ENCODE assay signal across 1 cellular context in the genomic region with DNA sequence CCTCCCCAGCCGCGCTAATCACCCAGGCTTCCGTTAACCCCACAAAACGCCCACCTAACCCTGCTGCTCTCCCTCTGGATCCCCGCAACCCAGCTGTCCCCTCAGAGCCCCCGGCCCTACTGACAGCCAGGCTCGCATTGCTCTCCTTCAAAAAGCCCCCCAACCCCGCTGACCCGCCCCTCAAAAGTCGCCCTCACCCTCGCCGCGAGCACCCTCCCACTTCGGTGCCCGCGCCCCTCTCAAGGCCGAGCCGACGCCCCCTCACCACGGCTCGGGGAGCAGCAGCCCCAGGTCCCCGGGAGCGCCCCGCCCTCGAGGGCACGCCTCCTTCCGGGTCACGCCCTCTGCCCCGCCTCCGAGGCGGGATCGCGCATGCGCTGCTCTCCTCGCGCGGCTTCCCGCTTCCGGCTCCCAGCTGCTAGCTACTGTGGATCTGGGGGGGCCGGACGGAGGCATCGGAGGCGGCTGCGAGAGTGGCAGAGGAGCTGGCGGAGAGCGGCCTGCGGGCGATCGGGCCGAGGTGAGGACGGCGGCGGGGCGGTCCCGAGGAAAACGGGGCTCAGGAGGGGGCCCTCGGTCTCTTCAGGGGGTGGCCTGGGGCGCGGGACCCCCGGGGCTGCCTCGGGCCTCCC.
TF ChIP-seq lines count a peak whose summit lies in the region.

No MANE protein-coding gene starts in this region.

TF ChIP-seq in HepG2, 621 proteins besides CTCF, POLR2A, EP300 and RAD21 (continued from another document and continues in another):
- no peak for TF ChIP-seq ZNF577 (CRISPR knock-in tag; IDR thresholded peaks at IDR 0.05; ENCODE audit: borderline replicate concordance, low read depth)
- no peak for TF ChIP-seq ZNF850 (CRISPR knock-in tag; conservative IDR thresholded peaks at IDR 0.05)
- no peak for TF ChIP-seq ZNF768 (CRISPR knock-in tag; IDR thresholded peaks at IDR 0.05)
- no peak for TF ChIP-seq CREB1 (IDR thresholded peaks at IDR 0.05)
- TF ChIP-seq CREB1 (CRISPR knock-in tag; IDR thresholded peaks at IDR 0.05), result no peak
- TF ChIP-seq, protein P1, sequence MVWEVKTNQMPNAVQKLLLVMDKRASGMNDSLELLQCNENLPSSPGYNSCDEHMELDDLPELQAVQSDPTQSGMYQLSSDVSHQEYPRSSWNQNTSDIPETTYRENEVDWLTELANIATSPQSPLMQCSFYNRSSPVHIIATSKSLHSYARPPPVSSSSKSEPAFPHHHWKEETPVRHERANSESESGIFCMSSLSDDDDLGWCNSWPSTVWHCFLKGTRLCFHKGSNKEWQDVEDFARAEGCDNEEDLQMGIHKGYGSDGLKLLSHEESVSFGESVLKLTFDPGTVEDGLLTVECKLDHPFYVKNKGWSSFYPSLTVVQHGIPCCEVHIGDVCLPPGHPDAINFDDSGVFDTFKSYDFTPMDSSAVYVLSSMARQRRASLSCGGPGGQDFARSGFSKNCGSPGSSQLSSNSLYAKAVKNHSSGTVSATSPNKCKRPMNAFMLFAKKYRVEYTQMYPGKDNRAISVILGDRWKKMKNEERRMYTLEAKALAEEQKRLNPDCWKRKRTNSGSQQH (CRISPR knock-in tag; IDR thresholded peaks at IDR 0.05; ENCODE audit: low read depth), result peak; percentile 59; the same call in 1 of the 2 replicates
- TF ChIP-seq, protein P2, sequence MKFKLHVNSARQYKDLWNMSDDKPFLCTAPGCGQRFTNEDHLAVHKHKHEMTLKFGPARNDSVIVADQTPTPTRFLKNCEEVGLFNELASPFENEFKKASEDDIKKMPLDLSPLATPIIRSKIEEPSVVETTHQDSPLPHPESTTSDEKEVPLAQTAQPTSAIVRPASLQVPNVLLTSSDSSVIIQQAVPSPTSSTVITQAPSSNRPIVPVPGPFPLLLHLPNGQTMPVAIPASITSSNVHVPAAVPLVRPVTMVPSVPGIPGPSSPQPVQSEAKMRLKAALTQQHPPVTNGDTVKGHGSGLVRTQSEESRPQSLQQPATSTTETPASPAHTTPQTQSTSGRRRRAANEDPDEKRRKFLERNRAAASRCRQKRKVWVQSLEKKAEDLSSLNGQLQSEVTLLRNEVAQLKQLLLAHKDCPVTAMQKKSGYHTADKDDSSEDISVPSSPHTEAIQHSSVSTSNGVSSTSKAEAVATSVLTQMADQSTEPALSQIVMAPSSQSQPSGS (CRISPR knock-in tag; IDR thresholded peaks at IDR 0.05), result no peak
- TF ChIP-seq CHD2 (IDR thresholded peaks at IDR 0.05; ENCODE audit: low read depth, low read length), result no peak
- no peak for TF ChIP-seq ZNF383 (CRISPR knock-in tag; IDR thresholded peaks at IDR 0.05; ENCODE audit: borderline replicate concordance)
- no peak; the same call in 1 of the 2 replicates for TF ChIP-seq MTA1 (CRISPR knock-in tag; IDR thresholded peaks at IDR 0.05; ENCODE audit: borderline replicate concordance)
- TF ChIP-seq FOXK2 (IDR thresholded peaks at IDR 0.05), result no peak
- TF ChIP-seq SATB2 (CRISPR knock-in tag; IDR thresholded peaks at IDR 0.05), result no peak
- no peak for TF ChIP-seq NR2F2 (IDR thresholded peaks at IDR 0.05; ENCODE audit: borderline replicate concordance, low read depth)
- no peak for TF ChIP-seq RORA (CRISPR knock-in tag; IDR thresholded peaks at IDR 0.05)
- TF ChIP-seq NFYB (CRISPR knock-in tag; IDR thresholded peaks at IDR 0.05), result no peak
- TF ChIP-seq ZFX (CRISPR knock-in tag; IDR thresholded peaks at IDR 0.05; ENCODE audit: low read depth), result peak; percentile 80
- TF ChIP-seq ZBTB7A (CRISPR knock-in tag; IDR thresholded peaks at IDR 0.05), result peak; percentile 41; the same call in 1 of the 2 replicates
- TF ChIP-seq FOXO1 (CRISPR knock-in tag; IDR thresholded peaks at IDR 0.05), result no peak; the same call in 1 of the 2 replicates
- no peak for TF ChIP-seq ZNF737 (CRISPR knock-in tag; IDR thresholded peaks at IDR 0.05; ENCODE audit: borderline replicate concordance)
- TF ChIP-seq, protein P3, sequence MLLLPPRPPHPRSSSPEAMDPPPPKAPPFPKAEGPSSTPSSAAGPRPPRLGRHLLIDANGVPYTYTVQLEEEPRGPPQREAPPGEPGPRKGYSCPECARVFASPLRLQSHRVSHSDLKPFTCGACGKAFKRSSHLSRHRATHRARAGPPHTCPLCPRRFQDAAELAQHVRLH (CRISPR knock-in tag; IDR thresholded peaks at IDR 0.05; ENCODE audit: borderline replicate concordance, low read depth), result no peak; the same call in 1 of the 2 replicates
- TF ChIP-seq NFRKB (IDR thresholded peaks at IDR 0.05), result no peak
- TF ChIP-seq ZBTB21 (CRISPR knock-in tag; IDR thresholded peaks at IDR 0.05), result no peak
- TF ChIP-seq FOSL1 (CRISPR knock-in tag; IDR thresholded peaks at IDR 0.05; ENCODE audit: borderline replicate concordance), result no peak
- TF ChIP-seq, protein P4, sequence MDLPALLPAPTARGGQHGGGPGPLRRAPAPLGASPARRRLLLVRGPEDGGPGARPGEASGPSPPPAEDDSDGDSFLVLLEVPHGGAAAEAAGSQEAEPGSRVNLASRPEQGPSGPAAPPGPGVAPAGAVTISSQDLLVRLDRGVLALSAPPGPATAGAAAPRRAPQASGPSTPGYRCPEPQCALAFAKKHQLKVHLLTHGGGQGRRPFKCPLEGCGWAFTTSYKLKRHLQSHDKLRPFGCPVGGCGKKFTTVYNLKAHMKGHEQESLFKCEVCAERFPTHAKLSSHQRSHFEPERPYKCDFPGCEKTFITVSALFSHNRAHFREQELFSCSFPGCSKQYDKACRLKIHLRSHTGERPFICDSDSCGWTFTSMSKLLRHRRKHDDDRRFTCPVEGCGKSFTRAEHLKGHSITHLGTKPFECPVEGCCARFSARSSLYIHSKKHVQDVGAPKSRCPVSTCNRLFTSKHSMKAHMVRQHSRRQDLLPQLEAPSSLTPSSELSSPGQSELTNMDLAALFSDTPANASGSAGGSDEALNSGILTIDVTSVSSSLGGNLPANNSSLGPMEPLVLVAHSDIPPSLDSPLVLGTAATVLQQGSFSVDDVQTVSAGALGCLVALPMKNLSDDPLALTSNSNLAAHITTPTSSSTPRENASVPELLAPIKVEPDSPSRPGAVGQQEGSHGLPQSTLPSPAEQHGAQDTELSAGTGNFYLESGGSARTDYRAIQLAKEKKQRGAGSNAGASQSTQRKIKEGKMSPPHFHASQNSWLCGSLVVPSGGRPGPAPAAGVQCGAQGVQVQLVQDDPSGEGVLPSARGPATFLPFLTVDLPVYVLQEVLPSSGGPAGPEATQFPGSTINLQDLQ (CRISPR knock-in tag; IDR thresholded peaks at IDR 0.05), result no peak
- peak; percentile 77 for TF ChIP-seq SRSF1 (optimal IDR thresholded peaks at IDR 0.05; ENCODE audit: low read depth, low read length)
- peak; percentile 44; the same call in 1 of the 2 replicates for TF ChIP-seq RARA (CRISPR knock-in tag; IDR thresholded peaks at IDR 0.05)
- no peak for TF ChIP-seq PAF1 (CRISPR knock-in tag; IDR thresholded peaks at IDR 0.05)
- TF ChIP-seq U2AF2 (IDR thresholded peaks at IDR 0.05; ENCODE audit: low read depth, low read length), result no peak
- TF ChIP-seq FOXJ3 (CRISPR knock-in tag; IDR thresholded peaks at IDR 0.05; ENCODE audit: borderline replicate concordance), result no peak
- TF ChIP-seq, protein P5, sequence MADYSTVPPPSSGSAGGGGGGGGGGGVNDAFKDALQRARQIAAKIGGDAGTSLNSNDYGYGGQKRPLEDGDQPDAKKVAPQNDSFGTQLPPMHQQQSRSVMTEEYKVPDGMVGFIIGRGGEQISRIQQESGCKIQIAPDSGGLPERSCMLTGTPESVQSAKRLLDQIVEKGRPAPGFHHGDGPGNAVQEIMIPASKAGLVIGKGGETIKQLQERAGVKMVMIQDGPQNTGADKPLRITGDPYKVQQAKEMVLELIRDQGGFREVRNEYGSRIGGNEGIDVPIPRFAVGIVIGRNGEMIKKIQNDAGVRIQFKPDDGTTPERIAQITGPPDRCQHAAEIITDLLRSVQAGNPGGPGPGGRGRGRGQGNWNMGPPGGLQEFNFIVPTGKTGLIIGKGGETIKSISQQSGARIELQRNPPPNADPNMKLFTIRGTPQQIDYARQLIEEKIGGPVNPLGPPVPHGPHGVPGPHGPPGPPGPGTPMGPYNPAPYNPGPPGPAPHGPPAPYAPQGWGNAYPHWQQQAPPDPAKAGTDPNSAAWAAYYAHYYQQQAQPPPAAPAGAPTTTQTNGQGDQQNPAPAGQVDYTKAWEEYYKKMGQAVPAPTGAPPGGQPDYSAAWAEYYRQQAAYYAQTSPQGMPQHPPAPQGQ (CRISPR knock-in tag; IDR thresholded peaks at IDR 0.05; ENCODE audit: borderline replicate concordance), result no peak
- TF ChIP-seq, protein P6, sequence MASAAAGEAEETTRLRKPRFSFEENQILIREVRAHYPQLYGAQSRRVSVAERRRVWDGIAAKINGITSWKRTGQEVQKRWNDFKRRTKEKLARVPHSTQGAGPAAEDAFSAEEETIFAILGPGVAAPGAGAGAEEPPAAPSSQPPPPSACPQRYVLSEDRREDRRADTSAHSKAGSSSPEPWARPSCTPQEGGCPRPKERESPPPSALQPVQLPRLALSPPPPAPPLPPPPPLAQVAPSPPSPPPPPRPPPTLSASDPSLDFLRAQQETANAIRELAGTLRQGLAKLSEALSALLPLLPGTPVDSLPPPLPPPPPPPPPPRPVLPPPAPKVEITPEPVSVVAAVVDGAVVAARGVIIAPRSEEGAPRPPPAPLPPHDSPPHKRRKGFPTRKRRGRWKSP (CRISPR knock-in tag; IDR thresholded peaks at IDR 0.05), result no peak
- TF ChIP-seq, protein P7, sequence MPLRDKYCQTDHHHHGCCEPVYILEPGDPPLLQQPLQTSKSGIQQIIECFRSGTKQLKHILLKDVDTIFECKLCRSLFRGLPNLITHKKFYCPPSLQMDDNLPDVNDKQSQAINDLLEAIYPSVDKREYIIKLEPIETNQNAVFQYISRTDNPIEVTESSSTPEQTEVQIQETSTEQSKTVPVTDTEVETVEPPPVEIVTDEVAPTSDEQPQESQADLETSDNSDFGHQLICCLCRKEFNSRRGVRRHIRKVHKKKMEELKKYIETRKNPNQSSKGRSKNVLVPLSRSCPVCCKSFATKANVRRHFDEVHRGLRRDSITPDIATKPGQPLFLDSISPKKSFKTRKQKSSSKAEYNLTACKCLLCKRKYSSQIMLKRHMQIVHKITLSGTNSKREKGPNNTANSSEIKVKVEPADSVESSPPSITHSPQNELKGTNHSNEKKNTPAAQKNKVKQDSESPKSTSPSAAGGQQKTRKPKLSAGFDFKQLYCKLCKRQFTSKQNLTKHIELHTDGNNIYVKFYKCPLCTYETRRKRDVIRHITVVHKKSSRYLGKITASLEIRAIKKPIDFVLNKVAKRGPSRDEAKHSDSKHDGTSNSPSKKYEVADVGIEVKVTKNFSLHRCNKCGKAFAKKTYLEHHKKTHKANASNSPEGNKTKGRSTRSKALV (CRISPR knock-in tag; IDR thresholded peaks at IDR 0.05), result no peak
- TF ChIP-seq HDAC2 (CRISPR knock-in tag; IDR thresholded peaks at IDR 0.05), result 0 out of 2 replicates have a peak, but pooled peaks have one; percentile 24
- TF ChIP-seq ZNF75D (CRISPR knock-in tag; IDR thresholded peaks at IDR 0.05; ENCODE audit: borderline replicate concordance), result no peak
- TF ChIP-seq ZFYVE20 (CRISPR knock-in tag; IDR thresholded peaks at IDR 0.05; ENCODE audit: borderline replicate concordance, low read depth), result no peak
- TF ChIP-seq, protein P8, sequence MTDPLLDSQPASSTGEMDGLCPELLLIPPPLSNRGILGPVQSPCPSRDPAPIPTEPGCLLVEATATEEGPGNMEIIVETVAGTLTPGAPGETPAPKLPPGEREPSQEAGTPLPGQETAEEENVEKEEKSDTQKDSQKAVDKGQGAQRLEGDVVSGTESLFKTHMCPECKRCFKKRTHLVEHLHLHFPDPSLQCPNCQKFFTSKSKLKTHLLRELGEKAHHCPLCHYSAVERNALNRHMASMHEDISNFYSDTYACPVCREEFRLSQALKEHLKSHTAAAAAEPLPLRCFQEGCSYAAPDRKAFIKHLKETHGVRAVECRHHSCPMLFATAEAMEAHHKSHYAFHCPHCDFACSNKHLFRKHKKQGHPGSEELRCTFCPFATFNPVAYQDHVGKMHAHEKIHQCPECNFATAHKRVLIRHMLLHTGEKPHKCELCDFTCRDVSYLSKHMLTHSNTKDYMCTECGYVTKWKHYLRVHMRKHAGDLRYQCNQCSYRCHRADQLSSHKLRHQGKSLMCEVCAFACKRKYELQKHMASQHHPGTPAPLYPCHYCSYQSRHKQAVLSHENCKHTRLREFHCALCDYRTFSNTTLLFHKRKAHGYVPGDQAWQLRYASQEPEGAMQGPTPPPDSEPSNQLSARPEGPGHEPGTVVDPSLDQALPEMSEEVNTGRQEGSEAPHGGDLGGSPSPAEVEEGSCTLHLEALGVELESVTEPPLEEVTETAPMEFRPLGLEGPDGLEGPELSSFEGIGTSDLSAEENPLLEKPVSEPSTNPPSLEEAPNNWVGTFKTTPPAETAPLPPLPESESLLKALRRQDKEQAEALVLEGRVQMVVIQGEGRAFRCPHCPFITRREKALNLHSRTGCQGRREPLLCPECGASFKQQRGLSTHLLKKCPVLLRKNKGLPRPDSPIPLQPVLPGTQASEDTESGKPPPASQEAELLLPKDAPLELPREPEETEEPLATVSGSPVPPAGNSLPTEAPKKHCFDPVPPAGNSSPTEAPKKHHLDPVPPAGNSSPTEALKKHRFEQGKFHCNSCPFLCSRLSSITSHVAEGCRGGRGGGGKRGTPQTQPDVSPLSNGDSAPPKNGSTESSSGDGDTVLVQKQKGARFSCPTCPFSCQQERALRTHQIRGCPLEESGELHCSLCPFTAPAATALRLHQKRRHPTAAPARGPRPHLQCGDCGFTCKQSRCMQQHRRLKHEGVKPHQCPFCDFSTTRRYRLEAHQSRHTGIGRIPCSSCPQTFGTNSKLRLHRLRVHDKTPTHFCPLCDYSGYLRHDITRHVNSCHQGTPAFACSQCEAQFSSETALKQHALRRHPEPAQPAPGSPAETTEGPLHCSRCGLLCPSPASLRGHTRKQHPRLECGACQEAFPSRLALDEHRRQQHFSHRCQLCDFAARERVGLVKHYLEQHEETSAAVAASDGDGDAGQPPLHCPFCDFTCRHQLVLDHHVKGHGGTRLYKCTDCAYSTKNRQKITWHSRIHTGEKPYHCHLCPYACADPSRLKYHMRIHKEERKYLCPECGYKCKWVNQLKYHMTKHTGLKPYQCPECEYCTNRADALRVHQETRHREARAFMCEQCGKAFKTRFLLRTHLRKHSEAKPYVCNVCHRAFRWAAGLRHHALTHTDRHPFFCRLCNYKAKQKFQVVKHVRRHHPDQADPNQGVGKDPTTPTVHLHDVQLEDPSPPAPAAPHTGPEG (CRISPR knock-in tag; IDR thresholded peaks at IDR 0.05), result no peak
- TF ChIP-seq KDM5A (IDR thresholded peaks at IDR 0.05; ENCODE audit: borderline replicate concordance, low read length), result no peak
- no peak for TF ChIP-seq ZNF792 (CRISPR knock-in tag; IDR thresholded peaks at IDR 0.05)
- TF ChIP-seq, protein P9, sequence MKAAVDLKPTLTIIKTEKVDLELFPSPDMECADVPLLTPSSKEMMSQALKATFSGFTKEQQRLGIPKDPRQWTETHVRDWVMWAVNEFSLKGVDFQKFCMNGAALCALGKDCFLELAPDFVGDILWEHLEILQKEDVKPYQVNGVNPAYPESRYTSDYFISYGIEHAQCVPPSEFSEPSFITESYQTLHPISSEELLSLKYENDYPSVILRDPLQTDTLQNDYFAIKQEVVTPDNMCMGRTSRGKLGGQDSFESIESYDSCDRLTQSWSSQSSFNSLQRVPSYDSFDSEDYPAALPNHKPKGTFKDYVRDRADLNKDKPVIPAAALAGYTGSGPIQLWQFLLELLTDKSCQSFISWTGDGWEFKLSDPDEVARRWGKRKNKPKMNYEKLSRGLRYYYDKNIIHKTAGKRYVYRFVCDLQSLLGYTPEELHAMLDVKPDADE (CRISPR knock-in tag; IDR thresholded peaks at IDR 0.05), result no peak
- 0 out of 2 replicates have a peak, but pooled peaks have one; percentile 41 for TF ChIP-seq ZSCAN31 (CRISPR knock-in tag; IDR thresholded peaks at IDR 0.05; ENCODE audit: low read depth)
